Comparison of ENCODE assay signal across 8 cellular contexts in genomic region chr14:77053046-77053841, GRCh38. TPM values are rescaled to one million over a fixed set of nuclear protein-coding genes. Genes with fewer than 3 reads are reported as not detected.
DNase-seq lines count a peak whose midpoint lies in the region; ATAC-seq and TF ChIP-seq lines count a peak whose summit lies in the region.

No MANE protein-coding gene starts in this region.

- CTCF ChIA-PET in CD8-positive, alpha-beta memory T cell (lab: Charles Lee), result interaction anchor here (0.7 to 10.7 kb wide), 33 partner anchors 9 to 190 kb away, joined by 3 to 136 read pairs (median 5); partner anchors contain the start of gene IRF2BPL

- POLR2A ChIA-PET in CD8-positive, alpha-beta memory T cell (lab: Charles Lee), result no interaction called here

- H3K27ac ChIP-seq in CD8-positive, alpha-beta memory T cell (ENCODE audit: low read depth, low read length), result no peak overlapping the region
- peak overlapping the region in 2 of 4 donors; percentile 48 to 66 for H3K27ac ChIP-seq in Peyer's patch
- peak overlapping the region in 2 of 4 donors; percentile 68 to 77 for H3K27ac ChIP-seq in gastroesophageal sphincter

- H3K27me3 ChIP-seq in CD8-positive, alpha-beta memory T cell (ENCODE audit: insufficient read depth, low read length, poor library complexity, severe bottlenecking), result no peaks in the 10 kb centered on the region
- H3K27me3 ChIP-seq in Peyer's patch, result no peaks in the 10 kb centered on the region
- no peaks in the 10 kb centered on the region for H3K27me3 ChIP-seq in gastroesophageal sphincter

- H3K9me3 ChIP-seq in CD8-positive, alpha-beta memory T cell (ENCODE audit: low read length), result no peaks in the 10 kb centered on the region
- H3K9me3 ChIP-seq in Peyer's patch (peaks cover 0 to 5% (median 0%) of the 10 kb centered on the region in 4 donors), gastroesophageal sphincter (peaks cover 0 to 12% (median 0%) of the 10 kb centered on the region in 3 donors)

- peak; percentile 58 for ATAC-seq in HG02588 (IDR thresholded peaks at IDR 0.05; ENCODE audit: unreplicated experiment)
- ATAC-seq in gastroesophageal sphincter, result peak; percentile 66
- no peak for ATAC-seq in GM18858 (IDR thresholded peaks at IDR 0.05; ENCODE audit: unreplicated experiment)

- H3K36me3 Mint-ChIP-seq in CD8-positive, alpha-beta memory T cell, result no peaks in the 10 kb centered on the region

- peaks cover 9% of the 10 kb centered on the region for H3K4me1 ChIP-seq in CD8-positive, alpha-beta memory T cell (ENCODE audit: insufficient read depth, low read length)
- peaks cover 0 to 24% (median 3%) of the 10 kb centered on the region in 4 donors for H3K4me1 ChIP-seq in Peyer's patch
- H3K4me1 ChIP-seq in gastroesophageal sphincter, result peaks cover 0 to 34% (median 5%) of the 10 kb centered on the region in 3 donors

- TF ChIP-seq CTCF in Peyer's patch (IDR thresholded peaks at IDR 0.05) (peak; percentile 86 to 97 (median 94)), gastroesophageal sphincter (IDR thresholded peaks at IDR 0.05) (peak; percentile 94 to 96 (median 96))

- no peak for TF ChIP-seq POLR2A in Peyer's patch (IDR thresholded peaks at IDR 0.05)
- TF ChIP-seq POLR2A in gastroesophageal sphincter (IDR thresholded peaks at IDR 0.05), result no peak

- WGBS in gastroesophageal sphincter (ENCODE audit: low coverage in 1 of 2), 2 donors, result 44 to 75% methylated on average over 4 to 12 of the region's 21 CpGs

- H3K4me3 ChIP-seq in CD8-positive, alpha-beta memory T cell (ENCODE audit: low read length), result no peak overlapping the region
- no peak overlapping the region for H3K4me3 ChIP-seq in Peyer's patch
- no peak overlapping the region for H3K4me3 ChIP-seq in gastroesophageal sphincter

- intact Hi-C loops in posterior cingulate gyrus (cut with DNase I), result loop anchor here (1.0 kb wide), 1 partner anchor 140 kb away; no protein-coding TSS in a partner anchor

- no peaks in the 10 kb centered on the region for H3K27me3 Mint-ChIP-seq in CD8-positive, alpha-beta memory T cell

- H3K4me1 Mint-ChIP-seq in CD8-positive, alpha-beta memory T cell, result peaks cover 4 to 15% (median 14%) of the 10 kb centered on the region in 3 donors

- H3K27ac Mint-ChIP-seq in CD8-positive, alpha-beta memory T cell, result peak overlapping the region in 5 of 8 donors; percentile 24 to 51 (median 36)

- TF ChIP-seq EP300 in gastroesophageal sphincter (IDR thresholded peaks at IDR 0.05), result no peak

- H3K36me3 ChIP-seq in CD8-positive, alpha-beta memory T cell (ENCODE audit: insufficient read depth, low read length), result no peaks in the 10 kb centered on the region
- H3K36me3 ChIP-seq in Peyer's patch (no peaks in the 10 kb centered on the region), gastroesophageal sphincter (no peaks in the 10 kb centered on the region)

- peak; percentile 72 to 85 (median 72) for DNase-seq in CD8-positive, alpha-beta memory T cell
- DNase-seq in Peyer's patch (peak; percentile 80 to 88 (median 84)), posterior cingulate gyrus (peak in 6 of 10 donors; percentile 54 to 93 (median 68)), ureter (ENCODE audit: low spot score) (peak; percentile 77)
- peak; percentile 41 for DNase-seq in activated effector memory CD4-positive, alpha-beta T cell treated with Interleukin-2 at 50 U/mL for 16 hours

- H3K4me3 Mint-ChIP-seq in CD8-positive, alpha-beta memory T cell, result no peak overlapping the region

- H3K9me3 Mint-ChIP-seq in CD8-positive, alpha-beta memory T cell, result no peaks in the 10 kb centered on the region

RNA-seq across cellular contexts. Expression of gene IRF2BPL, which starts 24.7 kb away (rescaled TPM):
- 10 to 100 TPM; 25.6 to 27.2 TPM for total RNA-seq in CD8-positive, alpha-beta memory T cell
- 3.7 TPM for polyA plus RNA-seq in CD8-positive, alpha-beta memory T cell
- total RNA-seq in Peyer's patch (10 to 100 TPM; 10.3 to 20.6 (median 16.4) TPM), gastroesophageal sphincter (10 to 100 TPM; 53.7 to 75.6 (median 59.9) TPM), ureter (77.2 TPM)

RNA-seq across cellular contexts. Expression of gene CIPC, which starts 44.8 kb away (rescaled TPM):
- total RNA-seq in CD8-positive, alpha-beta memory T cell, result 10 to 100 TPM; 10.5 to 12.7 TPM
- polyA plus RNA-seq in CD8-positive, alpha-beta memory T cell, result 6.2 TPM
- total RNA-seq in Peyer's patch (10 to 100 TPM; 22.3 to 66.7 (median 52.1) TPM), gastroesophageal sphincter (10 to 100 TPM; 49.0 to 74.1 (median 60.4) TPM), ureter (39.5 TPM)
